18 cellular contexts compared by ENCODE assay signal in the genomic region with DNA sequence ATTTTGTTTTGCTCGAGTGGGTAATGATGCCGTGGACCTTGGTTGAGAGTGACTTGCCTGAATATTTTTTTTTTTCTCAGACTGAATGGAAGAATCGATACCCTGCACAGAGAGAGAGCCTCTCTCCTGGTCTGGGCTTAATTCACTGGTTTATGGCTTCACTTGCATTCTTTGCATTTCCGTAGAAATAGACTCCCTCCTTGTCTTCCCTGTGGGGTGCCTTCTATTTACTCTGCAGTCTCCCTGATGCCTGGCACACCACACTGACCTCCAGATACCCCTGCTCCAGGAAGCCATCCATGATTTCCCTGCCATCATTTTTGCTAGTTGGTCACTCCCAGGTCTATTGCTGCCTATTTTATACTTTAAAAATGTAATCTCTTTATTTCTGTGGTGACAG.
"Had no signal": no experiment of that assay in that cellular context is flagged by ENCODE, and none has a peak within 500 bp of the region (broad histone marks: within the 10 kb centered on the region; RNA-seq: fewer than 3 reads in every experiment).

No MANE protein-coding gene starts in this region.

- H3K4me3 Mint-ChIP-seq: activated CD4-positive, alpha-beta T cell treated with anti-CD3 and anti-CD28 coated beads, Interleukin-2, amount 10 ng/mL, durations not matched to agents 7 days and 5 days; activated T-helper 17 cell treated with anti-CD3 and anti-CD28 coated beads, Interleukin-2, amount 50 U/mL, for 72 hours; memory B cell; natural killer cell had no signal

- DNase-seq: activated CD4-positive, alpha-beta T cell treated with anti-CD3 and anti-CD28 coated beads, Interleukin-2, amount 10 ng/mL, durations not matched to agents 7 days and 5 days; activated CD4-positive, CD25-positive, alpha-beta regulatory T cell; activated CD8-positive, alpha-beta memory T cell treated with anti-CD3 and anti-CD28 coated beads for 24 hours; activated naive CD4-positive, alpha-beta T cell treated with Interleukin-2 at 50 U/mL for 16 hours; kidney; left ventricle myocardium inferior; natural killer cell; occipital lobe; right cardiac atrium; stimulated activated CD4-positive, alpha-beta T cell treated with anti-CD3 and anti-CD28 coated beads, Interleukin-4, amount 100 ng/mL, for 24 hours; stimulated activated naive CD4-positive, alpha-beta T cell; transverse colon had no signal

- ATAC-seq: activated T-helper 17 cell treated with anti-CD3 and anti-CD28 coated beads, Interleukin-2, amount 50 U/mL, for 72 hours; esophagus mucosa; natural killer cell; right cardiac atrium had no signal

- H3K27ac Mint-ChIP-seq: activated CD4-positive, alpha-beta T cell treated with anti-CD3 and anti-CD28 coated beads, Interleukin-2, amount 10 ng/mL, durations not matched to agents 7 days and 5 days; activated T-helper 17 cell treated with anti-CD3 and anti-CD28 coated beads, Interleukin-2, amount 50 U/mL, for 72 hours; memory B cell; natural killer cell had no signal

- H3K4me3 ChIP-seq: ascending aorta, cardiac muscle cell, left ventricle myocardium inferior, prostate gland, transverse colon had no signal

- H3K36me3 Mint-ChIP-seq: natural killer cell had no signal

- H3K9me3 Mint-ChIP-seq: activated T-helper 17 cell treated with anti-CD3 and anti-CD28 coated beads, Interleukin-2, amount 50 U/mL, for 72 hours; memory B cell; natural killer cell had no signal

- H3K4me1 Mint-ChIP-seq: activated CD4-positive, alpha-beta T cell treated with anti-CD3 and anti-CD28 coated beads, Interleukin-2, amount 10 ng/mL, durations not matched to agents 7 days and 5 days; activated T-helper 17 cell treated with anti-CD3 and anti-CD28 coated beads, Interleukin-2, amount 50 U/mL, for 72 hours; natural killer cell had no signal

- H3K27me3 Mint-ChIP-seq: activated CD4-positive, alpha-beta T cell treated with anti-CD3 and anti-CD28 coated beads, Interleukin-2, amount 10 ng/mL, durations not matched to agents 7 days and 5 days; activated T-helper 17 cell treated with anti-CD3 and anti-CD28 coated beads, Interleukin-2, amount 50 U/mL, for 72 hours; memory B cell had no signal
